In genomic region chr6:27810768-27811298, GRCh38 we compare ENCODE assay signal across 8 cellular contexts.
A peak's percentile ranks its signal among the peaks of the same experiment; 100 is the strongest.
DNase-seq lines count a peak whose midpoint lies in the region; ATAC-seq and TF ChIP-seq lines count a peak whose summit lies in the region.

No MANE protein-coding gene starts in this region.

- H3K79me1 ChIP-seq in H9 (ENCODE audit: insufficient read depth, low read depth, low read length, poor library complexity, severe bottlenecking), result no peaks in the 10 kb centered on the region

- H3K27ac Mint-ChIP-seq in H9, result peak overlapping the region; percentile 98 to 99 (median 98); a peak in 6 of 7 replicates

- peaks cover 4% of the 10 kb centered on the region; the same call in 1 of the 2 replicates for H3K27me3 Mint-ChIP-seq in H9 (ENCODE audit: low read depth)

- peak overlapping the region; percentile 69 for H3K4me3 ChIP-seq in psoas muscle

- no peak overlapping the region for H3T11ph ChIP-seq in H9 (ENCODE audit: low read length)

- DNase-seq in H9 (no peak), RPMI7951 (ENCODE audit: low read depth) (peak; percentile 33), epithelial cell of prostate (ENCODE audit: low read depth, low spot score) (no peak), psoas muscle (no peak), mucosa of gallbladder (ENCODE audit: low spot score) (no peak)

- no peak overlapping the region for H2BK5ac ChIP-seq in H9 (ENCODE audit: insufficient read length, low read length)

- peaks cover 38 to 49% of the 10 kb centered on the region in 2 experiments for H3K4me1 Mint-ChIP-seq in H9

- peak overlapping the region; percentile 99 for H3K9ac ChIP-seq in H9 (ENCODE audit: extremely low read depth, insufficient read length, low read length)

- no peak overlapping the region for H3K4ac ChIP-seq in H9 (ENCODE audit: low read depth, low read length)

- TF ChIP-seq CTCF in H9 (conservative IDR thresholded peaks at IDR 0.05), result no peak
- no peak for TF ChIP-seq CTCF in psoas muscle (IDR thresholded peaks at IDR 0.05)

- no peak overlapping the region for H3K56ac ChIP-seq in H9 (ENCODE audit: insufficient read length, low read depth, low read length)

- H3K27ac ChIP-seq in H9 (ENCODE audit: insufficient read length, low read depth, low read length) (peak overlapping the region; percentile 74), epithelial cell of prostate (peak overlapping the region; percentile 82), psoas muscle (peak overlapping the region; percentile 62)

- no peak for ATAC-seq in psoas muscle
- no peak for ATAC-seq in GM18907 (IDR thresholded peaks at IDR 0.05; ENCODE audit: unreplicated experiment)
- no peak for ATAC-seq in HG03565 (IDR thresholded peaks at IDR 0.05; ENCODE audit: unreplicated experiment)
- ATAC-seq in GM18858 (IDR thresholded peaks at IDR 0.05; ENCODE audit: unreplicated experiment), result no peak

- no peak overlapping the region for H2AK5ac ChIP-seq in H9 (ENCODE audit: insufficient read length, low read length)

- H3K36me3 ChIP-seq in psoas muscle (ENCODE audit: insufficient read depth in 1 of 2, low read depth in 1 of 2), result no peaks in the 10 kb centered on the region

- no CpG with 5 or more reads among the region's 9 CpGs for WGBS in H9 (ENCODE audit: extremely low coverage, insufficient read length, low lambda C conversion rate)
- WGBS in psoas muscle, 3 donors, result 23 to 31% (median 29%) methylated on average over 9 of the region's 9 CpGs

- no peak overlapping the region for H2BK12ac ChIP-seq in H9 (ENCODE audit: insufficient read length, low read depth, low read length)

- peak overlapping the region; percentile 96 for H3K18ac ChIP-seq in H9 (ENCODE audit: insufficient read length, low read depth, low read length)

- no peaks in the 10 kb centered on the region; a peak in 2 of 5 replicates for H3K9me3 Mint-ChIP-seq in H9

- no peaks in the 10 kb centered on the region for H4K20me1 ChIP-seq in H9 (ENCODE audit: control insufficient read depth, insufficient read depth, insufficient read length)

- peaks cover 20% of the 10 kb centered on the region for H3K23me2 ChIP-seq in H9 (ENCODE audit: insufficient read length, low read depth, low read length, poor library complexity, severe bottlenecking)

- H3K9me3 ChIP-seq in H9 (ENCODE audit: control insufficient read depth, low read depth, low read length) (no peaks in the 10 kb centered on the region), psoas muscle (no peaks in the 10 kb centered on the region)

- H3K4me1 ChIP-seq in H9 (ENCODE audit: insufficient read depth, low read length) (no peaks in the 10 kb centered on the region; the same call in 1 of the 2 replicates), psoas muscle (no peaks in the 10 kb centered on the region)

- H3K4me2 ChIP-seq in H9 (ENCODE audit: insufficient read depth, insufficient read length, low read length), result peak overlapping the region; percentile 91

- peak overlapping the region; percentile 90 to 98 for H3K4me3 Mint-ChIP-seq in H9

- no peak overlapping the region for H2BK15ac ChIP-seq in H9 (ENCODE audit: low read depth, low read length)

- H2AFZ ChIP-seq in H9 (ENCODE audit: low read length), result no peak overlapping the region

- H4K91ac ChIP-seq in H9 (ENCODE audit: insufficient read length, low read depth, low read length), result no peak overlapping the region

- H3K14ac ChIP-seq in H9 (ENCODE audit: insufficient read depth, low read length), result peak overlapping the region; percentile 99; the same call in 1 of the 2 replicates

- H3K36me3 Mint-ChIP-seq in H9 (ENCODE audit: insufficient read depth in 1 of 3, low read depth in 3 of 3), result peaks cover 0 to 7% (median 2%) of the 10 kb centered on the region in 3 experiments; a peak in 3 of 7 replicates

- no peak overlapping the region for H4K8ac ChIP-seq in H9 (replicated peaks; ENCODE audit: insufficient read length, low read depth, low read length)

- no peak overlapping the region for H4K5ac ChIP-seq in H9 (ENCODE audit: insufficient read length, low read depth, low read length)

- intact Hi-C loops in psoas muscle (cut with DNase I), result no loop called here

- no peaks in the 10 kb centered on the region for H3K27me3 ChIP-seq in H9 (ENCODE audit: insufficient read depth, low read length)
- peaks cover 0 to 80% (median 16%) of the 10 kb centered on the region in 3 donors for H3K27me3 ChIP-seq in psoas muscle (ENCODE audit: insufficient read depth in 3 of 3, low read length in 2 of 3)

- H2BK20ac ChIP-seq in H9 (ENCODE audit: low read depth, low read length, poor library complexity, severe bottlenecking), result no peak overlapping the region

- H3K79me2 ChIP-seq in H9 (ENCODE audit: insufficient read depth, low read length), result no peaks in the 10 kb centered on the region

- no peak overlapping the region for H3K23ac ChIP-seq in H9 (ENCODE audit: insufficient read length, low read depth, low read length)

- H2BK120ac ChIP-seq in H9 (ENCODE audit: low read depth, low read length, poor library complexity, severe bottlenecking), result no peak overlapping the region
